Comparison of ENCODE assay signal across 9 cellular contexts in the genomic region with DNA sequence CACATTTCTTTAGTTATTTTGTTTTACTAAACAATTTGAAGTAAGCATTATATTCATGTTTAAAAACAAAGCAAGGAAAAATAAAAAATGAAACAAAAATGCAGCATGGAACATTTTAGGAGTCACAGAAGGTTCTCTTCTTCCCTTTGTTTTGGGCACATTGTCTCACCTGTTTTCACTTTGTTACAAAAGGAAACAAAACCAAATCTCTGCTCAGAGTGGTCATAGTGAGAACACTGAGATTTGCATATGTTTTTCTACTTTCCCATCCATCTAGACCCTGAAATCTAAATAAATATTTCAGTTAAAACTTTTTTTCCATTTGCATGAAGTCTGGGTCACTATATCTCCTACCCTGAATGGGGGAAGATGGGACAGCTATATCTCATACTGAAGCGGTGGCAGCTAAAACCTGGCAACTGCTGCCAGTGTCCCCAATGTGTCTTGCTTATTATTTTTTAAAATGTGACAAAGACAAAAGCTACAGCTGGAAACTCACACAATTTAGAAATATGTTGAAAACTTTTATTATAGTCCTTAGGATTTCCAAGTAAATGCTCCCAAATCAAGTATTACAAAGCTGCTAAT. TPM values are rescaled to one million over a fixed set of nuclear protein-coding genes. Genes with fewer than 3 reads are reported as not detected.
A peak's percentile ranks its signal among the peaks of the same experiment; 100 is the strongest.
DNase-seq lines count a peak whose midpoint lies in the region; ATAC-seq, FAIRE-seq and TF ChIP-seq lines count a peak whose summit lies in the region.
"Had no signal": no experiment of that assay in that cellular context is flagged by ENCODE, and none has a peak within 500 bp of the region (broad histone marks: within the 10 kb centered on the region; RNA-seq: fewer than 3 reads in every experiment).

No MANE protein-coding gene starts in this region.

- DNase-seq in D721Med (ENCODE audit: insufficient read length, low spot score) (no peak), K562 (ENCODE audit: extremely low read depth in 1 of 4, low spot score in 3 of 4) (no peak), natural killer cell (no peak), HPDE6-E6E7 (ENCODE audit: extremely low spot score) (no peak), SKM-1 (lab: John Stamatoyannopoulos, UW; ENCODE audit: unreplicated experiment) (no peak), NCI-H2081 (lab: John Stamatoyannopoulos, UW) (no peak)
- no peak for DNase-seq in central memory CD4-positive, alpha-beta T cell

- peaks cover 15% of the 10 kb centered on the region for H4K20me1 ChIP-seq in K562 (replicated peaks; ENCODE audit: control insufficient read depth, insufficient read depth, low read length)

- no peak for TF ChIP-seq CTCF in D721Med (IDR thresholded peaks at IDR 0.05; ENCODE audit: insufficient read depth, missing control alignments)
- no peak for TF ChIP-seq CTCF in K562 (IDR thresholded peaks at IDR 0.05 in 2 of 3, conservative IDR thresholded peaks at IDR 0.05 in 1 of 3; ENCODE audit: insufficient read depth in 2 of 3, low read depth in 1 of 3, low read length in 3 of 3)
- TF ChIP-seq CTCF in natural killer cell (IDR thresholded peaks at IDR 0.05), result no peak

- 40% methylated on average over 1 of the region's 1 CpG for WGBS in K562 (ENCODE audit: insufficient coverage, low coverage, missing lambda C conversion rate)

- peaks cover 62% of the 10 kb centered on the region for H3K79me2 ChIP-seq in K562 (ENCODE audit: control insufficient read depth, insufficient read depth, low read length)

- no peak for TF ChIP-seq POLR2A in K562 (conservative IDR thresholded peaks at IDR 0.05)

- peaks cover 56 to 70% of the 10 kb centered on the region in 2 donors for H3K4me1 Mint-ChIP-seq in natural killer cell

- CTCF ChIA-PET in K562 (lab: Yijun Ruan, JAX; ENCODE audit: low intra/inter-chr PET ratio), result no interaction called here

- H3K27ac Mint-ChIP-seq in natural killer cell, result peak overlapping the region in 1 of 2 donors; percentile 18

- H3K9me1 ChIP-seq in K562 (ENCODE audit: control insufficient read depth, insufficient read depth, low read length), result no peaks in the 10 kb centered on the region

- no peaks in the 10 kb centered on the region for H3K27me3 Mint-ChIP-seq in natural killer cell (ENCODE audit: low read depth in 2 of 2)

- no peaks in the 10 kb centered on the region for H3K27me3 ChIP-seq in K562 (ENCODE audit: control insufficient read depth in 2 of 2, insufficient read depth in 2 of 2, low read length in 2 of 2)
- H3K27me3 ChIP-seq: tibial nerve had no signal

- in situ Hi-C loops in K562 (cut with MboI), result no loop called here

- no peak overlapping the region for H3K9ac ChIP-seq in K562 (ENCODE audit: insufficient read depth in 1 of 2, low read depth in 2 of 2, low read length in 2 of 2)

- TF ChIP-seq EP300 in K562 (IDR thresholded peaks at IDR 0.05; ENCODE audit: low read length), result no peak

- intact Hi-C loops in K562 (cut with micrococcal nuclease) (loop anchor here (2.0 to 10.0 kb wide), 2 partner anchors 93 to 349 kb away; a partner anchor contains a TSS), natural killer cell (cut with micrococcal nuclease) (no loop called here)

- H3K4me2 ChIP-seq in K562 (ENCODE audit: insufficient read depth, low read length), result peak overlapping the region; percentile 29

- no peaks in the 10 kb centered on the region for H3K36me3 Mint-ChIP-seq in natural killer cell

- peaks cover 11% of the 10 kb centered on the region for H3K36me3 ChIP-seq in K562 (ENCODE audit: control insufficient read depth, insufficient read depth, low read length)

- POLR2A ChIA-PET in K562 (lab: Yijun Ruan, JAX), result interaction anchor here (0.7 to 3.2 kb wide), 4 partner anchors 9 to 23 kb away, joined by 3 to 17 read pairs (median 4); no protein-coding TSS in a partner anchor

- H3K4me1 ChIP-seq in K562 (replicated peaks in 1 of 2; ENCODE audit: control insufficient read depth in 2 of 2, insufficient read depth in 2 of 2, low read length in 2 of 2), result peaks cover 17 to 23% of the 10 kb centered on the region in 2 experiments; a peak in 4 of 5 replicates

- H3K4me3 Mint-ChIP-seq in natural killer cell, result peak overlapping the region; percentile 69

- no peaks in the 10 kb centered on the region for H3K9me3 Mint-ChIP-seq in natural killer cell

- H2AFZ ChIP-seq in K562 (ENCODE audit: low read depth, low read length), result no peak overlapping the region

- peak overlapping the region; percentile 12; the same call in 1 of the 2 replicates for H3K4me3 ChIP-seq in K562

- no TSS peak for BruUV-seq in K562 (replicated peaks; lab: Mats Ljungman, UMichigan)

- FAIRE-seq in D721Med (lab: Jason Lieb, UNC) (peak; percentile 25), K562 (lab: Jason Lieb, UNC) (no peak)

- no peak overlapping the region for H3K27ac ChIP-seq in K562 (ENCODE audit: extremely low read depth, low read depth, low read length)
- H3K27ac ChIP-seq: tibial nerve had no signal

- TF ChIP-seq RAD21 in K562 (CRISPR knock-in tag; conservative IDR thresholded peaks at IDR 0.05 in 1 of 2, IDR thresholded peaks at IDR 0.05 in 1 of 2), result no peak

- H3K9me3 ChIP-seq in K562 (replicated peaks; ENCODE audit: control insufficient read depth, insufficient read depth, low read depth, low read length), result no peaks in the 10 kb centered on the region
- H3K9me3 ChIP-seq: tibial nerve had no signal

- ATAC-seq in HG02870 (IDR thresholded peaks at IDR 0.05; ENCODE audit: unreplicated experiment) (peak; percentile 37), K562 (no peak), natural killer cell (no peak)

TF ChIP-seq in K562, 482 proteins besides CTCF, POLR2A, EP300 and RAD21 (continues in another document):
- TF ChIP-seq GTF2E2 (tag; IDR thresholded peaks at IDR 0.05), result no peak
- no peak for TF ChIP-seq SAFB2 (IDR thresholded peaks at IDR 0.05; ENCODE audit: borderline replicate concordance, low read depth, low read length, severe bottlenecking)
- no peak for TF ChIP-seq ZNF668 (CRISPR knock-in tag; IDR thresholded peaks at IDR 0.05)
- 0 out of 2 replicates have a peak, but pooled peaks have one; percentile 35 for TF ChIP-seq SOX6 (IDR thresholded peaks at IDR 0.05)
- TF ChIP-seq, protein P1, sequence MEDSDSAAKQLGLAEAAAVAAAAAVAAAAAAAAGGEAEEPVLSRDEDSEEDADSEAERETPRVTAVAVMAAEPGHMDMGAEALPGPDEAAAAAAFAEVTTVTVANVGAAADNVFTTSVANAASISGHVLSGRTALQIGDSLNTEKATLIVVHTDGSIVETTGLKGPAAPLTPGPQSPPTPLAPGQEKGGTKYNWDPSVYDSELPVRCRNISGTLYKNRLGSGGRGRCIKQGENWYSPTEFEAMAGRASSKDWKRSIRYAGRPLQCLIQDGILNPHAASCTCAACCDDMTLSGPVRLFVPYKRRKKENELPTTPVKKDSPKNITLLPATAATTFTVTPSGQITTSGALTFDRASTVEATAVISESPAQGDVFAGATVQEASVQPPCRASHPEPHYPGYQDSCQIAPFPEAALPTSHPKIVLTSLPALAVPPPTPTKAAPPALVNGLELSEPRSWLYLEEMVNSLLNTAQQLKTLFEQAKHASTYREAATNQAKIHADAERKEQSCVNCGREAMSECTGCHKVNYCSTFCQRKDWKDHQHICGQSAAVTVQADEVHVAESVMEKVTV (CRISPR knock-in tag; IDR thresholded peaks at IDR 0.05), result 0 out of 2 replicates have a peak, but pooled peaks have one; percentile 9
- TF ChIP-seq MAFG (tag; conservative IDR thresholded peaks at IDR 0.05), result no peak

RNA-seq across cellular contexts. Expression of a gene that starts 3.5 kb away (rescaled TPM):
- total RNA-seq in K562 (2011; cell fraction: chromatin; rRNA removed; ENCODE audit: low replicate concordance), result 11.3 and 16.8 TPM in 2 replicates
- total RNA-seq in K562 (2011; cell fraction: nucleolus; rRNA removed), result 8.8 and 9.3 TPM in 2 replicates
- 10.6 and 12.0 TPM in 2 replicates for total RNA-seq in K562 (2011; cell fraction: nucleoplasm; rRNA removed)
- total RNA-seq in K562 (2014; rRNA removed), result 6.9 and 7.1 TPM in 2 replicates
- 12.7 and 13.2 TPM in 2 replicates for total RNA-seq in K562 (2014; rRNA removed; fragmentation: Illumina TruSeq; extraction: Trizol)
- total RNA-seq in K562 (2015; rRNA removed; fragmentation: Illumina TruSeq; extraction: Trizol), result 12.8 and 13.2 TPM in 2 replicates
- 12.1 and 13.6 TPM in 2 replicates for total RNA-seq in K562 (2021)
- 5.3 and 5.9 TPM in 2 replicates for polyA plus RNA-seq in K562 (2011; rRNA removed)
- polyA plus RNA-seq in K562 (2011; cell fraction: cytosol; rRNA removed), result 2.3 and 3.5 TPM in 2 replicates
- 6.2 and 6.5 TPM in 2 replicates for polyA plus RNA-seq in K562 (2011; cell fraction: nucleus; rRNA removed)
- 5.0 and 5.2 TPM in 2 replicates for polyA plus RNA-seq in K562 (2012)
- polyA plus RNA-seq in K562 (2014; fragmentation: Illumina TruSeq; extraction: Trizol), result 7.1 and 7.7 TPM in 2 replicates
- polyA plus RNA-seq in K562 (2014; fragmentation: Nextera tagmentation; extraction: Ambion mirVana), result 1 to 10 TPM; 2.1 to 4.2 TPM
- 5.7 and 7.2 TPM in 2 replicates for polyA plus RNA-seq in K562 (2014; rRNA removed)
- polyA minus RNA-seq in K562 (2011; rRNA and poly(A)+ RNA removed), result 13.4 and 14.7 TPM in 2 replicates
- 7.4 and 7.5 TPM in 2 replicates for polyA minus RNA-seq in K562 (2011; cell fraction: cytosol; rRNA and poly(A)+ RNA removed)
- polyA minus RNA-seq in K562 (2011; cell fraction: nucleus; rRNA and poly(A)+ RNA removed), result 5.3 and 10.2 TPM in 2 replicates
- total RNA-seq in natural killer cell, result 10 to 100 TPM; 29.0 to 37.1 (median 34.7) TPM

RNA-seq across cellular contexts. Expression of a gene that starts 3.9 kb away (rescaled TPM):
- total RNA-seq in K562 (2011; cell fraction: chromatin; rRNA removed; ENCODE audit: low replicate concordance), result 42.1 and 69.3 TPM in 2 replicates
- 30.9 and 32.4 TPM in 2 replicates for total RNA-seq in K562 (2011; cell fraction: nucleolus; rRNA removed)
- 37.6 and 46.4 TPM in 2 replicates for total RNA-seq in K562 (2011; cell fraction: nucleoplasm; rRNA removed)
- total RNA-seq in K562 (2014; rRNA removed) (28.6 and 32.5 TPM in 2 replicates), K562 (2014; rRNA removed; fragmentation: Illumina TruSeq; extraction: Trizol) (21.7 and 23.8 TPM in 2 replicates), K562 (2015; rRNA removed; fragmentation: Illumina TruSeq; extraction: Trizol) (28.2 and 31.7 TPM in 2 replicates), K562 (2021) (21.2 and 23.3 TPM in 2 replicates), natural killer cell (10 to 100 TPM; 31.1 to 42.6 (median 36.6) TPM)
- polyA plus RNA-seq in K562 (2011; rRNA removed) (11.0 and 16.9 TPM in 2 replicates), K562 (2014; fragmentation: Illumina TruSeq; extraction: Trizol) (17.2 and 22.4 TPM in 2 replicates), K562 (2014; fragmentation: Nextera tagmentation; extraction: Ambion mirVana) (10 to 100 TPM in 1 of 2 experiments, 1 to 10 TPM in 1; 8.1 to 10.1 TPM), K562 (2014; rRNA removed) (20.0 and 21.7 TPM in 2 replicates)
- polyA plus RNA-seq in K562 (2011; cell fraction: cytosol; rRNA removed), result 12.1 and 12.4 TPM in 2 replicates
- 16.3 and 17.6 TPM in 2 replicates for polyA plus RNA-seq in K562 (2011; cell fraction: nucleus; rRNA removed)
- polyA plus RNA-seq in K562 (2012), result 8.8 and 11.4 TPM in 2 replicates
- polyA minus RNA-seq in K562 (2011; rRNA and poly(A)+ RNA removed), result 31.0 and 32.1 TPM in 2 replicates
- polyA minus RNA-seq in K562 (2011; cell fraction: cytosol; rRNA and poly(A)+ RNA removed), result 16.0 and 19.6 TPM in 2 replicates
- 21.9 and 37.9 TPM in 2 replicates for polyA minus RNA-seq in K562 (2011; cell fraction: nucleus; rRNA and poly(A)+ RNA removed)
